ENCODE assay signal across 16 cellular contexts in genomic region chr6:122663981-122664380, GRCh38. TPM values are rescaled to one million over a fixed set of nuclear protein-coding genes. Genes with fewer than 3 reads are reported as not detected.
A peak's percentile ranks its signal among the peaks of the same experiment; 100 is the strongest.
DNase-seq lines count a peak whose midpoint lies in the region; FAIRE-seq and TF ChIP-seq lines count a peak whose summit lies in the region.
"Had no signal": no experiment of that assay in that cellular context is flagged by ENCODE, and none has a peak within 500 bp of the region (broad histone marks: within the 10 kb centered on the region; RNA-seq: fewer than 3 reads in every experiment).

No MANE protein-coding gene starts in this region.

- no peaks in the 10 kb centered on the region for H3K36me3 ChIP-seq in astrocyte (ENCODE audit: insufficient read depth, low read length)
- no peaks in the 10 kb centered on the region for H3K36me3 ChIP-seq in tibial artery
- H3K36me3 ChIP-seq: SJSA1 had no signal

- H3K27ac ChIP-seq in astrocyte (ENCODE audit: low read depth, low read length) (no peak overlapping the region), tibial artery (no peak overlapping the region)
- H3K27ac ChIP-seq: A549, SJSA1 had no signal

- H3K27ac Mint-ChIP-seq in astrocyte (ENCODE audit: unreplicated experiment), result peak overlapping the region; percentile 12
- H3K27ac Mint-ChIP-seq in mesothelial cell of epicardium, result peak overlapping the region; percentile 43

- no peak for TF ChIP-seq CTCF in astrocyte (IDR thresholded peaks at IDR 0.05; ENCODE audit: insufficient read depth, low read depth, low read length)
- TF ChIP-seq CTCF in mesothelial cell of epicardium (IDR thresholded peaks at IDR 0.05; ENCODE audit: unreplicated experiment), result no peak
- no peak for TF ChIP-seq CTCF in tibial artery (IDR thresholded peaks at IDR 0.05)

- H2AFZ ChIP-seq in astrocyte (ENCODE audit: low read depth, low read length), result no peak overlapping the region

- H3K9ac ChIP-seq in astrocyte (ENCODE audit: low read length), result no peak overlapping the region

- H3K9me3 Mint-ChIP-seq in astrocyte (ENCODE audit: unreplicated experiment), result peaks cover 3% of the 10 kb centered on the region
- peaks cover 3% of the 10 kb centered on the region for H3K9me3 Mint-ChIP-seq in mesothelial cell of epicardium

- H4K20me1 ChIP-seq in astrocyte (ENCODE audit: insufficient read depth, low read length), result no peaks in the 10 kb centered on the region

- FAIRE-seq in astrocyte (lab: Jason Lieb, UNC) (no peak), urothelium cell line (lab: Jason Lieb, UNC) (no peak)
- FAIRE-seq: A549 had no signal

- H3K27me3 ChIP-seq in astrocyte (ENCODE audit: insufficient read depth, low read length), result no peaks in the 10 kb centered on the region
- no peaks in the 10 kb centered on the region for H3K27me3 ChIP-seq in tibial artery
- H3K27me3 ChIP-seq: SJSA1 had no signal

- H3K9me3 ChIP-seq in astrocyte (ENCODE audit: insufficient read depth, low read depth, low read length), result no peaks in the 10 kb centered on the region
- H3K9me3 ChIP-seq in tibial artery, result no peaks in the 10 kb centered on the region
- H3K9me3 ChIP-seq: A549, SJSA1 had no signal

- no peaks in the 10 kb centered on the region for H3K79me2 ChIP-seq in astrocyte (ENCODE audit: insufficient read depth, low read length)

- H3K4me2 ChIP-seq in astrocyte (ENCODE audit: low read length), result no peak overlapping the region
- H3K4me2 ChIP-seq: A549 had no signal

- peak; percentile 48 for DNase-seq in DMS53 (lab: John Stamatoyannopoulos, UW)
- DNase-seq in NCI-H146 treated with DMSO at 0.1 percent for 48 hours (lab: John Stamatoyannopoulos, UW; ENCODE audit: unreplicated experiment), result peak; percentile 44
- DNase-seq in astrocyte (ENCODE audit: low read depth), result peak; percentile 31
- no peak for DNase-seq in mesothelial cell of epicardium (ENCODE audit: low spot score in 2 of 2, unreplicated experiment in 2 of 2)
- DNase-seq in activated CD8-positive, alpha-beta memory T cell treated with anti-CD3 and anti-CD28 coated beads, Interleukin-2, amount 50 U/mL, for 48 hours, result no peak
- no peak for DNase-seq in iPS-NIHi7 (ENCODE audit: extremely low spot score)
- DNase-seq in urothelium cell line (ENCODE audit: low spot score), result no peak
- DNase-seq in tibial artery, result no peak
- DNase-seq: C1 segment of cervical spinal cord, HCEC 1CT, NCI-H1417 treated with DMSO at 0.1 percent for 48 hours, NCI-H2029 treated with DMSO at 0.1 percent for 48 hours, RPMI8226, SW 1271 had no signal

- H3K4me1 Mint-ChIP-seq in astrocyte (ENCODE audit: low read depth, unreplicated experiment), result peaks cover 17% of the 10 kb centered on the region
- H3K4me1 Mint-ChIP-seq in mesothelial cell of epicardium, result peaks cover 48% of the 10 kb centered on the region

- H3K4me3 Mint-ChIP-seq in astrocyte (ENCODE audit: unreplicated experiment) (no peak overlapping the region), mesothelial cell of epicardium (no peak overlapping the region)

- intact Hi-C loops in tibial artery (cut with DNase I; ENCODE audit: low total_unique reads), result no loop called here

- H3K4me1 ChIP-seq in astrocyte (ENCODE audit: insufficient read depth, low read length) (no peaks in the 10 kb centered on the region), tibial artery (no peaks in the 10 kb centered on the region)
- H3K4me1 ChIP-seq: A549, SJSA1 had no signal

- H3K4me3 ChIP-seq in astrocyte (ENCODE audit: insufficient read depth, low read depth, low read length) (no peak overlapping the region), tibial artery (no peak overlapping the region)
- H3K4me3 ChIP-seq: A549, SJSA1 had no signal

- no peaks in the 10 kb centered on the region for H3K36me3 Mint-ChIP-seq in astrocyte (ENCODE audit: low read depth, unreplicated experiment)
- peaks cover 3% of the 10 kb centered on the region for H3K36me3 Mint-ChIP-seq in mesothelial cell of epicardium

- no peaks in the 10 kb centered on the region for H3K27me3 Mint-ChIP-seq in astrocyte (ENCODE audit: low read depth, unreplicated experiment)
- H3K27me3 Mint-ChIP-seq in mesothelial cell of epicardium (ENCODE audit: low read depth), result no peaks in the 10 kb centered on the region

RNA-seq across cellular contexts. Expression of gene PKIB, which starts 53.8 kb away (rescaled TPM):
- total RNA-seq in astrocyte (64.1 and 74.6 TPM in 2 replicates), mesothelial cell of epicardium (44.7 to 49.0 TPM (median 48.9 TPM) in 3 replicates)
- total RNA-seq: SJSA1 had no signal

Comparison
In these comparisons a context has a peak if more than half of its experiments do, and no peak if none do; other contexts are left out.
1. DNase-seq: peak in DMS53 (single experiment), NCI-H146 treated with DMSO at 0.1 percent for 48 hours (single experiment) and astrocyte (single experiment); none in mesothelial cell of epicardium (0 of 2), activated CD8-positive, alpha-beta memory T cell treated with anti-CD3 and anti-CD28 coated beads, Interleukin-2, amount 50 U/mL, for 48 hours (single experiment), iPS-NIHi7 (single experiment), urothelium cell line (single experiment) and tibial artery (0 of 2).